In genomic region chr20:58721951-58722371, GRCh38 we compare ENCODE assay signal across 19 cellular contexts. TPM values are rescaled to one million over a fixed set of nuclear protein-coding genes. Genes with fewer than 3 reads are reported as not detected.
A peak's percentile ranks its signal among the peaks of the same experiment; 100 is the strongest.
DNase-seq lines count a peak whose midpoint lies in the region; ATAC-seq, FAIRE-seq and TF ChIP-seq lines count a peak whose summit lies in the region.
"Had no signal": no experiment of that assay in that cellular context is flagged by ENCODE, and none has a peak within 500 bp of the region (broad histone marks: within the 10 kb centered on the region; RNA-seq: fewer than 3 reads in every experiment).

No MANE protein-coding gene starts in this region.

- no peaks in the 10 kb centered on the region for H3K36me3 ChIP-seq in right lobe of liver
- H3K36me3 ChIP-seq: MG63, neutrophil had no signal

- DNase-seq in activated CD4-positive, alpha-beta memory T cell treated with anti-CD3 and anti-CD28 coated beads for 36 hours: peak; percentile 4
- no peak for DNase-seq in activated CD4-positive, alpha-beta memory T cell treated with anti-CD3 and anti-CD28 coated beads, Interleukin-2, amount 10 ng/mL, durations not matched to agents 7 days and 5 days
- peak; percentile 16 to 45 (median 43) for DNase-seq in right lobe of liver
- peak; percentile 47 for DNase-seq in type B pancreatic cell (ENCODE audit: extremely low spot score, unreplicated experiment)
- DNase-seq in GM19238 (ENCODE audit: insufficient read length, low spot score): no peak
- DNase-seq in GM19239 (ENCODE audit: insufficient read length, low spot score): no peak
- no peak for DNase-seq in NCI-H1092 (lab: John Stamatoyannopoulos, UW)
- DNase-seq: activated CD4-positive, CD25-positive, alpha-beta regulatory T cell; EL; mesendoderm; MG63; stimulated activated CD4-positive, alpha-beta T cell treated with anti-CD3 and anti-CD28 coated beads, Interleukin-4, amount 100 ng/mL, for 1 hour; stimulated activated CD8-positive, alpha-beta memory T cell treated with anti-CD3 and anti-CD28 coated beads, Interleukin-4, amount 100 ng/mL, for 48 hours had no signal

- no peaks in the 10 kb centered on the region for H3K27me3 ChIP-seq in right lobe of liver

- CTCF ChIA-PET in activated CD4-positive, alpha-beta memory T cell treated with anti-CD3 and anti-CD28 coated beads for 36 hours (lab: Charles Lee): no interaction called here
- CTCF ChIA-PET in activated CD4-positive, alpha-beta memory T cell treated with anti-CD3 and anti-CD28 coated beads, Interleukin-2, amount 10 ng/mL, durations not matched to agents 7 days and 5 days (lab: Charles Lee): no interaction called here

- no peak overlapping the region for H3K27ac ChIP-seq in right lobe of liver
- H3K27ac ChIP-seq: neutrophil had no signal

- peaks cover 29% of the 10 kb centered on the region for H3K27me3 Mint-ChIP-seq in activated CD4-positive, alpha-beta memory T cell treated with anti-CD3 and anti-CD28 coated beads for 36 hours
- H3K27me3 Mint-ChIP-seq in activated CD4-positive, alpha-beta memory T cell treated with anti-CD3 and anti-CD28 coated beads, Interleukin-2, amount 10 ng/mL, durations not matched to agents 7 days and 5 days: peaks cover 45% of the 10 kb centered on the region
- peaks cover 40% of the 10 kb centered on the region for H3K27me3 Mint-ChIP-seq in dendritic cell treated with granulocyte-macrophage colony-stimulating factor and Interleukin-4, amounts not matched to agents 40 ng/mL and 50 ng/mL, for 4 days
- H3K27me3 Mint-ChIP-seq in type B pancreatic cell: peaks cover 26% of the 10 kb centered on the region

- no peak for FAIRE-seq in GM19239 (lab: Jason Lieb, UNC)
- FAIRE-seq: A204.1, H1 had no signal

- intact Hi-C loops in activated CD4-positive, alpha-beta memory T cell treated with anti-CD3 and anti-CD28 coated beads for 36 hours (cut with micrococcal nuclease): no loop called here
- intact Hi-C loops in dendritic cell treated with granulocyte-macrophage colony-stimulating factor and Interleukin-4, amounts not matched to agents 40 ng/mL and 50 ng/mL, for 4 days (cut with micrococcal nuclease): no loop called here
- intact Hi-C loops in right lobe of liver (cut with DNase I): no loop called here

- POLR2A ChIA-PET in activated CD4-positive, alpha-beta memory T cell treated with anti-CD3 and anti-CD28 coated beads for 36 hours (lab: Charles Lee): no interaction called here
- POLR2A ChIA-PET in activated CD4-positive, alpha-beta memory T cell treated with anti-CD3 and anti-CD28 coated beads, Interleukin-2, amount 10 ng/mL, durations not matched to agents 7 days and 5 days (lab: Charles Lee): no interaction called here

- no peaks in the 10 kb centered on the region for H3K36me3 Mint-ChIP-seq in activated CD4-positive, alpha-beta memory T cell treated with anti-CD3 and anti-CD28 coated beads for 36 hours
- H3K36me3 Mint-ChIP-seq in activated CD4-positive, alpha-beta memory T cell treated with anti-CD3 and anti-CD28 coated beads, Interleukin-2, amount 10 ng/mL, durations not matched to agents 7 days and 5 days (ENCODE audit: low read depth): no peaks in the 10 kb centered on the region
- no peaks in the 10 kb centered on the region for H3K36me3 Mint-ChIP-seq in dendritic cell treated with granulocyte-macrophage colony-stimulating factor and Interleukin-4, amounts not matched to agents 40 ng/mL and 50 ng/mL, for 4 days (ENCODE audit: low read depth)
- H3K36me3 Mint-ChIP-seq in type B pancreatic cell: no peaks in the 10 kb centered on the region

- no peaks in the 10 kb centered on the region for H3K4me1 Mint-ChIP-seq in activated CD4-positive, alpha-beta memory T cell treated with anti-CD3 and anti-CD28 coated beads for 36 hours (ENCODE audit: low read depth)
- no peaks in the 10 kb centered on the region for H3K4me1 Mint-ChIP-seq in activated CD4-positive, alpha-beta memory T cell treated with anti-CD3 and anti-CD28 coated beads, Interleukin-2, amount 10 ng/mL, durations not matched to agents 7 days and 5 days
- peaks cover 21% of the 10 kb centered on the region for H3K4me1 Mint-ChIP-seq in dendritic cell treated with granulocyte-macrophage colony-stimulating factor and Interleukin-4, amounts not matched to agents 40 ng/mL and 50 ng/mL, for 4 days (ENCODE audit: low read depth)
- no peaks in the 10 kb centered on the region for H3K4me1 Mint-ChIP-seq in type B pancreatic cell (ENCODE audit: unreplicated experiment)

- 40% methylated on average over 8 of the region's 15 CpGs for WGBS in right lobe of liver (ENCODE audit: insufficient coverage, low coverage, low lambda C conversion rate, missing lambda C conversion rate)

- no peak overlapping the region for H3K27ac Mint-ChIP-seq in activated CD4-positive, alpha-beta memory T cell treated with anti-CD3 and anti-CD28 coated beads for 36 hours
- no peak overlapping the region for H3K27ac Mint-ChIP-seq in activated CD4-positive, alpha-beta memory T cell treated with anti-CD3 and anti-CD28 coated beads, Interleukin-2, amount 10 ng/mL, durations not matched to agents 7 days and 5 days
- peak overlapping the region; percentile 66 for H3K27ac Mint-ChIP-seq in dendritic cell treated with granulocyte-macrophage colony-stimulating factor and Interleukin-4, amounts not matched to agents 40 ng/mL and 50 ng/mL, for 4 days
- H3K27ac Mint-ChIP-seq in type B pancreatic cell: no peak overlapping the region
- H3K27ac Mint-ChIP-seq: CD4-positive, alpha-beta T cell had no signal

- no peak for TF ChIP-seq POLR2A in right lobe of liver (IDR thresholded peaks at IDR 0.05)

- TF ChIP-seq CTCF in right lobe of liver (IDR thresholded peaks at IDR 0.05): no peak
- no peak for TF ChIP-seq CTCF in type B pancreatic cell (conservative IDR thresholded peaks at IDR 0.05)

- no peak overlapping the region for H3K4me3 ChIP-seq in right lobe of liver
- H3K4me3 ChIP-seq: MG63 had no signal

- peak in 3 of 4 donors; percentile 24 to 47 (median 26) for ATAC-seq in right lobe of liver
- ATAC-seq: activated naive CD4-positive, alpha-beta T cell treated with anti-CD3 and anti-CD28 coated beads, Interleukin-2, amount 50 U/mL, for 72 hours had no signal

- H3K4me1 ChIP-seq in right lobe of liver: no peaks in the 10 kb centered on the region

- no peak overlapping the region for H3K4me3 Mint-ChIP-seq in activated CD4-positive, alpha-beta memory T cell treated with anti-CD3 and anti-CD28 coated beads for 36 hours
- no peak overlapping the region for H3K4me3 Mint-ChIP-seq in activated CD4-positive, alpha-beta memory T cell treated with anti-CD3 and anti-CD28 coated beads, Interleukin-2, amount 10 ng/mL, durations not matched to agents 7 days and 5 days
- peak overlapping the region; percentile 4 for H3K4me3 Mint-ChIP-seq in dendritic cell treated with granulocyte-macrophage colony-stimulating factor and Interleukin-4, amounts not matched to agents 40 ng/mL and 50 ng/mL, for 4 days
- no peak overlapping the region for H3K4me3 Mint-ChIP-seq in type B pancreatic cell
- H3K4me3 Mint-ChIP-seq: CD4-positive, alpha-beta T cell had no signal

- peaks cover 2% of the 10 kb centered on the region for H3K9me3 Mint-ChIP-seq in activated CD4-positive, alpha-beta memory T cell treated with anti-CD3 and anti-CD28 coated beads for 36 hours
- H3K9me3 Mint-ChIP-seq in activated CD4-positive, alpha-beta memory T cell treated with anti-CD3 and anti-CD28 coated beads, Interleukin-2, amount 10 ng/mL, durations not matched to agents 7 days and 5 days: no peaks in the 10 kb centered on the region
- H3K9me3 Mint-ChIP-seq in dendritic cell treated with granulocyte-macrophage colony-stimulating factor and Interleukin-4, amounts not matched to agents 40 ng/mL and 50 ng/mL, for 4 days: no peaks in the 10 kb centered on the region
- H3K9me3 Mint-ChIP-seq in type B pancreatic cell: no peaks in the 10 kb centered on the region
- H3K9me3 Mint-ChIP-seq: activated naive CD4-positive, alpha-beta T cell treated with anti-CD3 and anti-CD28 coated beads, Interleukin-2, amount 50 U/mL, for 72 hours had no signal

- no peaks in the 10 kb centered on the region for H3K9me3 ChIP-seq in right lobe of liver
- H3K9me3 ChIP-seq: MG63, neutrophil had no signal

RNA-seq across cellular contexts. Expression of gene NPEPL1, which starts 29.4 kb away (rescaled TPM):
- total RNA-seq in activated CD4-positive, alpha-beta memory T cell treated with anti-CD3 and anti-CD28 coated beads for 36 hours: 10 to 100 TPM; 17.8 to 18.8 TPM
- 10 to 100 TPM; 29.1 to 30.7 TPM for total RNA-seq in activated CD4-positive, alpha-beta memory T cell treated with anti-CD3 and anti-CD28 coated beads, Interleukin-2, amount 10 ng/mL, durations not matched to agents 7 days and 5 days
- total RNA-seq in right lobe of liver (10 to 100 TPM in 5 of 6 experiments, 1 to 10 TPM in 1; 7.7 to 13.9 (median 10.1) TPM), type B pancreatic cell (ENCODE audit: low replicate concordance) (21.1 and 25.0 TPM in 2 replicates)

Comparison
In these comparisons a context has a peak if more than half of its experiments do, and no peak if none do; other contexts are left out.
1. DNase-seq: peak in activated CD4-positive, alpha-beta memory T cell treated with anti-CD3 and anti-CD28 coated beads for 36 hours (single experiment), right lobe of liver (3 of 3) and type B pancreatic cell (single experiment); none in activated CD4-positive, alpha-beta memory T cell treated with anti-CD3 and anti-CD28 coated beads, Interleukin-2, amount 10 ng/mL, durations not matched to agents 7 days and 5 days (single experiment), GM19238 (single experiment), GM19239 (single experiment) and NCI-H1092 (single experiment).